In genomic region chr7:151080091-151080521, GRCh38 we compare ENCODE assay signal across 8 cellular contexts. TPM values are rescaled to one million over a fixed set of nuclear protein-coding genes. Genes with fewer than 3 reads are reported as not detected.
A peak's percentile ranks its signal among the peaks of the same experiment; 100 is the strongest.
DNase-seq lines count a peak whose midpoint lies in the region; ATAC-seq and TF ChIP-seq lines count a peak whose summit lies in the region.

No MANE protein-coding gene starts in this region.

- peaks cover 37% of the 10 kb centered on the region for H3K4me1 ChIP-seq in SJSA1 (replicated peaks)

- no peaks in the 10 kb centered on the region for H3K9me3 Mint-ChIP-seq in natural killer cell

- no peaks in the 10 kb centered on the region for H3K27me3 ChIP-seq in SJSA1 (replicated peaks)

- no peaks in the 10 kb centered on the region for H3K36me3 Mint-ChIP-seq in natural killer cell

- peaks cover 25 to 46% of the 10 kb centered on the region in 2 donors for H3K4me1 Mint-ChIP-seq in natural killer cell

- peak overlapping the region; percentile 89 for H3K4me3 Mint-ChIP-seq in natural killer cell

- ATAC-seq in HG02759 (IDR thresholded peaks at IDR 0.05; ENCODE audit: unreplicated experiment) (peak; percentile 0), natural killer cell (peak in 2 of 3 donors; percentile 1), HG03139 (IDR thresholded peaks at IDR 0.05; ENCODE audit: unreplicated experiment) (no peak), GM21423 (IDR thresholded peaks at IDR 0.05; ENCODE audit: unreplicated experiment) (no peak)

- H3K4me3 ChIP-seq in SJSA1: peak overlapping the region; percentile 88

- intact Hi-C loops in natural killer cell (cut with micrococcal nuclease): loop anchor here (1.0 to 5.0 kb wide), 3 partner anchors 22 to 262 kb away; partner anchors contain the start of genes ABCB8 and NUB1

- no peaks in the 10 kb centered on the region for H3K27me3 Mint-ChIP-seq in natural killer cell (ENCODE audit: low read depth in 2 of 2)

- peak overlapping the region; percentile 50 to 98 for H3K27ac Mint-ChIP-seq in natural killer cell

- DNase-seq in ELF-1 (ENCODE audit: low read depth, low spot score) (peak; percentile 60), SJSA1 (ENCODE audit: low read depth in 1 of 2, low spot score in 2 of 2) (peak in 1 of 2 experiments; percentile 32), erythroblast (lab: John Stamatoyannopoulos, UW) (peak; percentile 67 to 75), natural killer cell (no peak), NCI-H524 treated with DMSO at 0.1 percent for 48 hours (lab: John Stamatoyannopoulos, UW) (no peak)

- no peak for TF ChIP-seq CTCF in natural killer cell (IDR thresholded peaks at IDR 0.05)

- H3K27ac ChIP-seq in SJSA1: peak overlapping the region; percentile 60

- H3K36me3 ChIP-seq in SJSA1: peaks cover 66% of the 10 kb centered on the region

- no peaks in the 10 kb centered on the region for H3K9me3 ChIP-seq in SJSA1 (replicated peaks)

- TF ChIP-seq POLR2A in erythroblast (IDR thresholded peaks at IDR 0.05; ENCODE audit: low read length): no peak

RNA-seq across cellular contexts. Expression of gene FASTK, which starts 0.5 kb away (rescaled TPM):
- 104 and 120 TPM in 2 replicates for total RNA-seq in SJSA1 (2014; rRNA removed; shearing (Covaris generic))
- total RNA-seq in natural killer cell: 10 to 100 TPM; 72.8 to 89.4 (median 85.2) TPM

RNA-seq across cellular contexts. Expression of gene TMUB1, which starts 3.2 kb away (rescaled TPM):
- 32.5 and 34.5 TPM in 2 replicates for total RNA-seq in SJSA1 (2014; rRNA removed; shearing (Covaris generic))
- 10 to 100 TPM; 44.1 to 49.8 (median 47.3) TPM for total RNA-seq in natural killer cell

RNA-seq across cellular contexts. Expression of gene AGAP3, which starts 6.2 kb away (rescaled TPM):
- 19.9 and 36.6 TPM in 2 replicates for total RNA-seq in SJSA1 (2014; rRNA removed; shearing (Covaris generic))
- total RNA-seq in natural killer cell: 10 to 100 TPM; 27.7 to 46.9 (median 42.8) TPM

RNA-seq across cellular contexts. Expression of gene SLC4A2, which starts 20.7 kb away (rescaled TPM):
- total RNA-seq in SJSA1 (2014; rRNA removed; shearing (Covaris generic)): 95.5 and 100 TPM in 2 replicates
- 10 to 100 TPM; 60.4 to 87.3 (median 66.1) TPM for total RNA-seq in natural killer cell

RNA-seq across cellular contexts. Expression of gene CDK5, which starts 22.4 kb away (rescaled TPM):
- 23.7 and 29.3 TPM in 2 replicates for total RNA-seq in SJSA1 (2014; rRNA removed; shearing (Covaris generic))
- total RNA-seq in natural killer cell: 1 to 10 TPM; 6.2 to 8.0 (median 6.6) TPM

Comparison
In these comparisons a context has a peak if more than half of its experiments do, and no peak if none do; other contexts are left out.
1. DNase-seq: peak in ELF-1 (single experiment) and erythroblast (2 of 2); none in natural killer cell (single experiment) and NCI-H524 treated with DMSO at 0.1 percent for 48 hours (single experiment).
2. ATAC-seq: peak in HG02759 (single experiment) and natural killer cell (2 of 3); none in HG03139 (single experiment) and GM21423 (single experiment).